In genomic region chr10:105973912-105974311, GRCh38 we compare ENCODE assay signal across 18 cellular contexts.
"Had no signal": no experiment of that assay in that cellular context is flagged by ENCODE, and none has a peak within 500 bp of the region (broad histone marks: within the 10 kb centered on the region; RNA-seq: fewer than 3 reads in every experiment).

No MANE protein-coding gene starts in this region.

- ATAC-seq: body of pancreas, esophagus mucosa, gastrocnemius medialis, heart left ventricle had no signal

- H3K4me3 Mint-ChIP-seq: activated naive CD4-positive, alpha-beta T cell treated with anti-CD3 and anti-CD28 coated beads, Interleukin-2, amount 50 U/mL, for 24 hours; stimulated activated naive CD8-positive, alpha-beta T cell treated with anti-CD3 and anti-CD28 coated beads, Interleukin-15, Interleukin-2, amounts not matched to agents 100 ng/mL and 50 ng/mL, for 24 hours had no signal

- H3K27ac ChIP-seq: body of pancreas, gastrocnemius medialis, heart left ventricle, ovary, prostate gland, right atrium auricular region had no signal

- H3K4me1 Mint-ChIP-seq: activated naive CD4-positive, alpha-beta T cell treated with anti-CD3 and anti-CD28 coated beads, Interleukin-2, amount 50 U/mL, for 24 hours had no signal

- H3K36me3 ChIP-seq: gastrocnemius medialis, heart left ventricle, ovary, prostate gland, right atrium auricular region, tibial nerve had no signal

- H3K36me3 Mint-ChIP-seq: activated naive CD4-positive, alpha-beta T cell treated with anti-CD3 and anti-CD28 coated beads, Interleukin-2, amount 50 U/mL, for 24 hours had no signal

- DNase-seq: activated gamma-delta T cell treated with Interleukin-2 at 50 U/mL for 16 hours; activated T-cell treated with anti-CD3 and anti-CD28 coated beads, Interleukin-2, amount 50 U/mL, for 1 hour; body of pancreas; dermis blood vessel endothelial cell; effector CD8-positive, alpha-beta T cell; gastrocnemius medialis; heart left ventricle; islet precursor cell; left cardiac atrium; nephron progenitor cell; ovary; T-helper 9 cell had no signal

- H3K9me3 Mint-ChIP-seq: activated naive CD4-positive, alpha-beta T cell treated with anti-CD3 and anti-CD28 coated beads, Interleukin-2, amount 50 U/mL, for 24 hours; nephron progenitor cell; stimulated activated naive CD8-positive, alpha-beta T cell treated with anti-CD3 and anti-CD28 coated beads, Interleukin-15, Interleukin-2, amounts not matched to agents 100 ng/mL and 50 ng/mL, for 24 hours had no signal

- H3K27me3 ChIP-seq: body of pancreas, gastrocnemius medialis, heart left ventricle, ovary, right atrium auricular region, tibial nerve had no signal

- H3K27me3 Mint-ChIP-seq: stimulated activated naive CD8-positive, alpha-beta T cell treated with anti-CD3 and anti-CD28 coated beads, Interleukin-15, Interleukin-2, amounts not matched to agents 100 ng/mL and 50 ng/mL, for 24 hours had no signal

- H3K9me3 ChIP-seq: body of pancreas, gastrocnemius medialis, heart left ventricle, ovary, prostate gland, right atrium auricular region, tibial nerve had no signal

- H3K4me1 ChIP-seq: body of pancreas, gastrocnemius medialis, prostate gland, right atrium auricular region had no signal

- H3K27ac Mint-ChIP-seq: activated naive CD4-positive, alpha-beta T cell treated with anti-CD3 and anti-CD28 coated beads, Interleukin-2, amount 50 U/mL, for 24 hours; nephron progenitor cell; stimulated activated naive CD8-positive, alpha-beta T cell treated with anti-CD3 and anti-CD28 coated beads, Interleukin-15, Interleukin-2, amounts not matched to agents 100 ng/mL and 50 ng/mL, for 24 hours had no signal

- H3K4me3 ChIP-seq: body of pancreas, gastrocnemius medialis, ovary, prostate gland had no signal
